Comparison of ENCODE assay signal across 1 cellular context in genomic region chr12:57770734-57771133, GRCh38.
TF ChIP-seq lines count a peak whose summit lies in the region.

No MANE protein-coding gene starts in this region.

TF ChIP-seq in GM23338, 12 proteins besides CTCF, POLR2A, EP300 and RAD21 (continued from another document):
- TF ChIP-seq ZNF462 (CRISPR knock-in tag; IDR thresholded peaks at IDR 0.05) (no peak), NANOG (IDR thresholded peaks at IDR 0.05; ENCODE audit: borderline replicate concordance) (no peak), EZH2phosphoT487 (IDR thresholded peaks at IDR 0.05; ENCODE audit: unreplicated experiment) (no peak)
